14 cellular contexts compared by ENCODE assay signal in genomic region chr5:116536279-116537161, GRCh38. TPM values are rescaled to one million over a fixed set of nuclear protein-coding genes. Genes with fewer than 3 reads are reported as not detected.
DNase-seq lines count a peak whose midpoint lies in the region; ATAC-seq and TF ChIP-seq lines count a peak whose summit lies in the region.
"Had no signal": no experiment of that assay in that cellular context is flagged by ENCODE, and none has a peak within 500 bp of the region (broad histone marks: within the 10 kb centered on the region; RNA-seq: fewer than 3 reads in every experiment).

No MANE protein-coding gene starts in this region.

- H3K4me1 ChIP-seq in muscle layer of duodenum (ENCODE audit: control insufficient read depth in 1 of 2, insufficient read depth in 2 of 2, low read length in 2 of 2) (peaks cover 9 to 29% of the 10 kb centered on the region in 2 donors), tibial nerve (peaks cover 0 to 16% (median 3%) of the 10 kb centered on the region in 4 donors)

- H3K27ac ChIP-seq in muscle layer of duodenum (ENCODE audit: low read length) (peak overlapping the region; percentile 56), tibial nerve (peak overlapping the region; percentile 4 to 74 (median 65))

- H3K4me3 ChIP-seq in epithelial cell of proximal tubule (ENCODE audit: low read depth, low read length), result peak overlapping the region; percentile 17
- H3K4me3 ChIP-seq in muscle layer of duodenum (ENCODE audit: low read depth in 1 of 2, low read length in 2 of 2), result peak overlapping the region in 1 of 2 donors; percentile 16
- peak overlapping the region in 2 of 4 donors; percentile 1 to 22 for H3K4me3 ChIP-seq in tibial nerve

- DNase-seq in NCI-H82 (lab: John Stamatoyannopoulos, UW) (peak; percentile 24), NCI-H82 treated with DMSO at 0.1 percent for 48 hours (lab: John Stamatoyannopoulos, UW; ENCODE audit: unreplicated experiment) (no peak), epithelial cell of proximal tubule (ENCODE audit: low read depth) (no peak), tibial nerve (ENCODE audit: low spot score in 2 of 2) (no peak), cerebellar nuclear complex (lab: John Stamatoyannopoulos, UW) (no peak)
- no peak for DNase-seq in activated T-cell treated with anti-CD3 and anti-CD28 coated beads, Interleukin-2, amount 50 U/mL, for 4 hours
- DNase-seq: CD4-positive, CD25-positive, alpha-beta regulatory T cell; GDM1; NCI-H2081 treated with DMSO at 0.1 percent for 48 hours; SHP77 treated with DMSO at 0.1 percent for 48 hours; stimulated activated CD4-positive, alpha-beta T cell treated with anti-CD3 and anti-CD28 coated beads, Interleukin-4, amount 100 ng/mL, for 4 hours; T1000 had no signal

- TF ChIP-seq EP300 in tibial nerve (IDR thresholded peaks at IDR 0.05), result peak in 1 of 2 donors; percentile 29

- WGBS in tibial nerve, 2 donors, result 40 to 50% methylated on average over 12 of the region's 12 CpGs

- H3K36me3 ChIP-seq in muscle layer of duodenum (ENCODE audit: control insufficient read depth in 1 of 2, insufficient read depth in 2 of 2, low read length in 2 of 2) (no peaks in the 10 kb centered on the region), tibial nerve (no peaks in the 10 kb centered on the region)

- ATAC-seq in activated T-cell treated with anti-CD3 and anti-CD28 coated beads, Interleukin-2, amount 50 U/mL, for 4 hours, result no peak
- no peak for ATAC-seq in GM18858 (IDR thresholded peaks at IDR 0.05; ENCODE audit: unreplicated experiment)

- no peak for TF ChIP-seq CTCF in epithelial cell of proximal tubule (conservative IDR thresholded peaks at IDR 0.05; ENCODE audit: low read depth, low read length)
- no peak for TF ChIP-seq CTCF in tibial nerve (IDR thresholded peaks at IDR 0.05)

- H3K27me3 ChIP-seq in muscle layer of duodenum (ENCODE audit: low read depth, low read length) (no peaks in the 10 kb centered on the region), tibial nerve (no peaks in the 10 kb centered on the region)

- TF ChIP-seq POLR2A in tibial nerve (IDR thresholded peaks at IDR 0.05), result no peak

- H3K4me3 Mint-ChIP-seq in activated T-cell treated with anti-CD3 and anti-CD28 coated beads, Interleukin-2, amount 50 U/mL, for 4 hours, result no peak overlapping the region
- H3K4me3 Mint-ChIP-seq: CD4-positive, CD25-positive, alpha-beta regulatory T cell had no signal

- H3K4me1 Mint-ChIP-seq in activated T-cell treated with anti-CD3 and anti-CD28 coated beads, Interleukin-2, amount 50 U/mL, for 4 hours (ENCODE audit: low read depth), result no peaks in the 10 kb centered on the region
- H3K4me1 Mint-ChIP-seq: CD4-positive, CD25-positive, alpha-beta regulatory T cell had no signal

- H3K9me3 ChIP-seq in muscle layer of duodenum (ENCODE audit: control insufficient read depth in 1 of 2, low read length in 2 of 2) (no peaks in the 10 kb centered on the region), tibial nerve (no peaks in the 10 kb centered on the region)

- no peaks in the 10 kb centered on the region for H3K36me3 Mint-ChIP-seq in activated T-cell treated with anti-CD3 and anti-CD28 coated beads, Interleukin-2, amount 50 U/mL, for 4 hours (ENCODE audit: insufficient read depth)
- H3K36me3 Mint-ChIP-seq: CD4-positive, CD25-positive, alpha-beta regulatory T cell had no signal

- H3K27me3 Mint-ChIP-seq in activated T-cell treated with anti-CD3 and anti-CD28 coated beads, Interleukin-2, amount 50 U/mL, for 4 hours (ENCODE audit: low read depth), result no peaks in the 10 kb centered on the region
- H3K27me3 Mint-ChIP-seq: CD4-positive, CD25-positive, alpha-beta regulatory T cell had no signal

- H3K9me3 Mint-ChIP-seq in activated T-cell treated with anti-CD3 and anti-CD28 coated beads, Interleukin-2, amount 50 U/mL, for 4 hours, result no peaks in the 10 kb centered on the region

RNA-seq across cellular contexts. Expression of gene SEMA6A, which starts 38.1 kb away (rescaled TPM):
- total RNA-seq in epithelial cell of proximal tubule (8.3 and 11.6 TPM in 2 replicates), tibial nerve (10 to 100 TPM; 13.6 to 25.1 (median 21.4) TPM)
- 1 to 10 TPM in 2 of 3 donors, under 1 TPM in 1; 0.92 to 2.1 (median 1.1) TPM for total RNA-seq in activated T-cell treated with anti-CD3 and anti-CD28 coated beads, Interleukin-2, amount 50 U/mL, for 4 hours
- total RNA-seq: CD4-positive, CD25-positive, alpha-beta regulatory T cell had no signal
